1 cellular context compared by ENCODE assay signal in genomic region chr15:86762874-86763273, GRCh38.
TF ChIP-seq lines count a peak whose summit lies in the region.

No MANE protein-coding gene starts in this region.

TF ChIP-seq in HepG2, 621 proteins besides CTCF, POLR2A, EP300 and RAD21 (continued from another document):
- TF ChIP-seq ZHX2 (IDR thresholded peaks at IDR 0.05; ENCODE audit: low read depth) (no peak), ZHX2 (CRISPR knock-in tag; IDR thresholded peaks at IDR 0.05; ENCODE audit: borderline replicate concordance) (no peak)
